13 cellular contexts compared by ENCODE assay signal in the genomic region with DNA sequence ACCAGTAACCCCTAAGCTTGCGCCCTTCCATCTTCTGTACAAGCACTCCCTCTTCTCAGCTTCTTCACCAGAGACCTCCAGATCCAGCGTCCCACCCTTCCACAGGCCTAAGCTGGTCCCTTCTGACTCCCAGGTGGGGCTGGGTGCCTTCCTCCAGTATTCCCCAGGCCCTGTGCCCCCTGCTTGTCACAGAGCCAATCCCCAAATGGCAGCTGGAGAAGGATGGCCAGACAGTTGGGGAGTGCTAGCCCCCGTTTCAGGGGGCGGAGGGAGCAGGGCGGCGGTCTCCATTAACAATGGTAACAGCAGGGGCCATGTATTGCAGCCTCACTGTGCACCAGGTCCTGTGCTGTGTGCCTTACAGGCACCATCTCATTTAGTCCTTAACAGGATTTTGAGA.
DNase-seq lines count a peak whose midpoint lies in the region; ATAC-seq, FAIRE-seq and TF ChIP-seq lines count a peak whose summit lies in the region.
"Had no signal": no experiment of that assay in that cellular context is flagged by ENCODE, and none has a peak within 500 bp of the region (broad histone marks: within the 10 kb centered on the region; RNA-seq: fewer than 3 reads in every experiment).

No MANE protein-coding gene starts in this region.

- H3K36me3 ChIP-seq in OCI-LY3 (replicated peaks; ENCODE audit: low read depth, low read length): peaks cover 3% of the 10 kb centered on the region
- no peaks in the 10 kb centered on the region for H3K36me3 ChIP-seq in H1 (ENCODE audit: control insufficient read depth in 2 of 4, insufficient read depth in 4 of 4, low read length in 3 of 4)
- no peaks in the 10 kb centered on the region for H3K36me3 ChIP-seq in prostate gland
- H3K36me3 ChIP-seq: left lung, Peyer's patch, transverse colon had no signal

- no peak for TF ChIP-seq RAD21 in H1 (IDR thresholded peaks at IDR 0.05 in 1 of 2, conservative IDR thresholded peaks at IDR 0.05 in 1 of 2; ENCODE audit: low read depth in 2 of 2, low read length in 2 of 2)

- H2BK5ac ChIP-seq in H1 (ENCODE audit: low read depth, low read length): 0 out of 2 replicates have a peak overlapping the region, but pooled peaks have one; percentile 24

- H3K27ac ChIP-seq in OCI-LY3 (ENCODE audit: low read length) (peak overlapping the region; percentile 78), H1 (ENCODE audit: low read depth, low read length) (no peak overlapping the region), prostate gland (no peak overlapping the region)
- H3K27ac ChIP-seq: left lung had no signal

- H3K9me3 ChIP-seq in OCI-LY3 (ENCODE audit: insufficient read depth, low read length) (peaks cover 2% of the 10 kb centered on the region), H1 (ENCODE audit: insufficient read depth in 2 of 2, low read depth in 1 of 2, low read length in 1 of 2) (no peaks in the 10 kb centered on the region), prostate gland (no peaks in the 10 kb centered on the region)
- H3K9me3 ChIP-seq: Peyer's patch, transverse colon had no signal

- H3K27me3 ChIP-seq in OCI-LY3 (ENCODE audit: low read depth, low read length) (no peaks in the 10 kb centered on the region), H1 (replicated peaks in 1 of 4; ENCODE audit: control insufficient read depth in 3 of 4, extremely low read depth in 1 of 4, insufficient read depth in 3 of 4, low read length in 3 of 4) (no peaks in the 10 kb centered on the region), prostate gland (replicated peaks; ENCODE audit: insufficient read depth) (no peaks in the 10 kb centered on the region)
- H3K27me3 ChIP-seq: left lung, Peyer's patch, transverse colon had no signal

- intact Hi-C loops in prostate gland (cut with DNase I): no loop called here

- H3K18ac ChIP-seq in H1 (ENCODE audit: extremely low read depth, low read length): no peak overlapping the region

- peak; percentile 58 for DNase-seq in activated effector memory CD4-positive, alpha-beta T cell treated with anti-CD3 and anti-CD28 coated beads, Interleukin-2, amount 50 U/mL, for 16 hours
- no peak for DNase-seq in activated effector memory CD4-positive, alpha-beta T cell treated with Interleukin-2 at 50 U/mL for 16 hours
- DNase-seq in H1 (ENCODE audit: low read depth in 1 of 2, low spot score in 2 of 2) (no peak), mucosa of gallbladder (ENCODE audit: low spot score) (no peak), prostate gland (ENCODE audit: low spot score) (no peak), NCI-H1930 (lab: John Stamatoyannopoulos, UW) (no peak)
- DNase-seq in stimulated activated naive CD8-positive, alpha-beta T cell treated with anti-CD3 and anti-CD28 coated beads, Interleukin-15, amount 100 ng/mL, for 72 hours: no peak
- DNase-seq: activated CD4-positive, CD25-positive, alpha-beta regulatory T cell; left lung; NCI-H187 treated with DMSO at 0.1 percent for 48 hours; Peyer's patch; transverse colon had no signal

- H4K20me1 ChIP-seq in OCI-LY3 (ENCODE audit: insufficient read depth, low read length) (no peaks in the 10 kb centered on the region), H1 (replicated peaks in 1 of 2; ENCODE audit: control insufficient read depth in 1 of 2, insufficient read depth in 2 of 2, low read length in 2 of 2) (no peaks in the 10 kb centered on the region)

- no peak overlapping the region for H4K91ac ChIP-seq in H1 (replicated peaks; ENCODE audit: insufficient read length, low read length)

- H3K79me2 ChIP-seq in OCI-LY3 (ENCODE audit: low read length): no peaks in the 10 kb centered on the region
- no peaks in the 10 kb centered on the region for H3K79me2 ChIP-seq in H1 (ENCODE audit: control insufficient read depth in 1 of 2, insufficient read depth in 2 of 2, low read length in 2 of 2)

- H3K14ac ChIP-seq in H1 (ENCODE audit: insufficient read length): no peak overlapping the region

- CTCF ChIA-PET in H1 (lab: Charles Lee; ENCODE audit: partially characterized antibody): interaction anchor here (0.8 to 1.9 kb wide), 5 partner anchors 9 to 43 kb away, joined by 3 to 8 read pairs (median 5); no protein-coding TSS in a partner anchor

- H3K4me3 Mint-ChIP-seq in stimulated activated naive CD8-positive, alpha-beta T cell treated with anti-CD3 and anti-CD28 coated beads, Interleukin-15, amount 100 ng/mL, for 72 hours: no peak overlapping the region

- TF ChIP-seq CTCF in OCI-LY3 (IDR thresholded peaks at IDR 0.05; ENCODE audit: low read depth, low read length): no peak
- no peak for TF ChIP-seq CTCF in H1 (IDR thresholded peaks at IDR 0.05; ENCODE audit: control extremely low read depth in 1 of 3, insufficient read depth in 1 of 3, low read depth in 1 of 3, low read length in 3 of 3)
- no peak for TF ChIP-seq CTCF in prostate gland (IDR thresholded peaks at IDR 0.05)

- TF ChIP-seq POLR2A in H1 (IDR thresholded peaks at IDR 0.05; ENCODE audit: control extremely low read depth in 1 of 2, low read depth in 2 of 2, low read length in 2 of 2): no peak
- TF ChIP-seq POLR2A in prostate gland (IDR thresholded peaks at IDR 0.05): no peak

- FAIRE-seq in H1 (lab: Jason Lieb, UNC): no peak

- H3K4me3 ChIP-seq in OCI-LY3 (ENCODE audit: low read length) (no peak overlapping the region; the same call in 1 of the 2 replicates), H1 (ENCODE audit: extremely low read depth in 1 of 4, insufficient read depth in 2 of 4, low read depth in 3 of 4, low read length in 4 of 4) (no peak overlapping the region), prostate gland (no peak overlapping the region)
- H3K4me3 ChIP-seq: left lung, Peyer's patch, transverse colon had no signal

- no peaks in the 10 kb centered on the region for H3K27me3 Mint-ChIP-seq in stimulated activated naive CD8-positive, alpha-beta T cell treated with anti-CD3 and anti-CD28 coated beads, Interleukin-15, amount 100 ng/mL, for 72 hours

- 85% methylated on average over 6 of the region's 6 CpGs; no CpG with 5 or more reads in 1 of the 2 experiments for WGBS in H1 (ENCODE audit: extremely low coverage in 1 of 2, insufficient coverage in 1 of 2, insufficient read length in 1 of 2, insufficient replicate concordance in 2 of 2, low coverage in 1 of 2, low lambda C conversion rate in 2 of 2, missing lambda C conversion rate in 1 of 2), 2 experiments
- 89% methylated on average over 6 of the region's 6 CpGs for WGBS in prostate gland

- H3K9ac ChIP-seq in OCI-LY3 (ENCODE audit: low read length) (peak overlapping the region; percentile 38; the same call in 1 of the 2 replicates), H1 (replicated peaks in 1 of 4; ENCODE audit: extremely low read depth in 1 of 4, low read depth in 3 of 4, low read length in 3 of 4) (no peak overlapping the region)

- H3K79me1 ChIP-seq in H1 (ENCODE audit: low read depth, low read length): no peaks in the 10 kb centered on the region

- ATAC-seq in stimulated activated naive CD8-positive, alpha-beta T cell treated with anti-CD3 and anti-CD28 coated beads, Interleukin-15, amount 100 ng/mL, for 72 hours: peak; percentile 38

- H3K4me1 ChIP-seq in OCI-LY3 (ENCODE audit: low read length): peaks cover 25% of the 10 kb centered on the region
- peaks cover 0 to 7% (median 3%) of the 10 kb centered on the region in 4 experiments; a peak in 3 of 7 replicates for H3K4me1 ChIP-seq in H1 (replicated peaks in 1 of 4; ENCODE audit: control insufficient read depth in 3 of 4, insufficient read depth in 4 of 4, low read length in 3 of 4)
- no peaks in the 10 kb centered on the region for H3K4me1 ChIP-seq in prostate gland (replicated peaks)

- no peak overlapping the region for H2BK20ac ChIP-seq in H1 (ENCODE audit: low read length)

- no peaks in the 10 kb centered on the region for H3K23me2 ChIP-seq in H1 (ENCODE audit: low read depth, low read length)

- peak overlapping the region; percentile 65 to 87 for H3K27ac Mint-ChIP-seq in stimulated activated naive CD8-positive, alpha-beta T cell treated with anti-CD3 and anti-CD28 coated beads, Interleukin-15, amount 100 ng/mL, for 72 hours

- no peak for TF ChIP-seq EP300 in H1 (IDR thresholded peaks at IDR 0.05; ENCODE audit: borderline replicate concordance in 1 of 2, low read depth in 2 of 2, low read length in 2 of 2)

- H2BK15ac ChIP-seq in H1 (ENCODE audit: low read length): no peak overlapping the region

- no peak overlapping the region for H2AFZ ChIP-seq in OCI-LY3 (ENCODE audit: low read depth, low read length)
- H2AFZ ChIP-seq in H1 (ENCODE audit: low read length): no peak overlapping the region

- H3K56ac ChIP-seq in H1 (replicated peaks; ENCODE audit: insufficient read length, low read depth, low read length): no peak overlapping the region

- peak overlapping the region; percentile 38 for H3K4me2 ChIP-seq in OCI-LY3 (ENCODE audit: low read length)
- H3K4me2 ChIP-seq in H1 (ENCODE audit: insufficient read depth in 1 of 2, low read depth in 2 of 2, low read length in 2 of 2): no peak overlapping the region

- POLR2A ChIA-PET in H1 (lab: Charles Lee; ENCODE audit: partially characterized antibody): interaction anchor here (0.7 to 0.9 kb wide), 2 partner anchors 12 to 22 kb away, joined by 4 read pairs; no protein-coding TSS in a partner anchor

- H4K5ac ChIP-seq in H1 (ENCODE audit: insufficient read length, low read depth, low read length): no peak overlapping the region

- no peak overlapping the region for H3K23ac ChIP-seq in H1 (ENCODE audit: insufficient read length)

- 0 out of 2 replicates have a peak overlapping the region, but pooled peaks have one; percentile 24 for H2AK5ac ChIP-seq in H1 (ENCODE audit: low read depth, low read length)

- peak overlapping the region; percentile 16; the same call in 1 of the 2 replicates for H4K8ac ChIP-seq in H1 (ENCODE audit: extremely low read depth, insufficient read depth, low read length)

- no peak overlapping the region for H2BK12ac ChIP-seq in H1 (ENCODE audit: low read depth, low read length)

- peaks cover 2 to 9% of the 10 kb centered on the region in 2 donors for H3K9me3 Mint-ChIP-seq in stimulated activated naive CD8-positive, alpha-beta T cell treated with anti-CD3 and anti-CD28 coated beads, Interleukin-15, amount 100 ng/mL, for 72 hours

- H2BK120ac ChIP-seq in H1 (replicated peaks; ENCODE audit: low read depth, low read length): no peak overlapping the region

- H3K4me1 Mint-ChIP-seq in stimulated activated naive CD8-positive, alpha-beta T cell treated with anti-CD3 and anti-CD28 coated beads, Interleukin-15, amount 100 ng/mL, for 72 hours: peaks cover 51% of the 10 kb centered on the region

- H3K4ac ChIP-seq in H1 (replicated peaks; ENCODE audit: insufficient read length, low read depth, low read length): no peak overlapping the region

TF ChIP-seq in H1, 55 proteins besides CTCF, POLR2A, EP300 and RAD21 (continues in another document):
- TF ChIP-seq TAF1 (IDR thresholded peaks at IDR 0.05; ENCODE audit: low read depth, low read length) (no peak), BCL11A (IDR thresholded peaks at IDR 0.05; ENCODE audit: low read depth in 2 of 2, low read length in 2 of 2) (no peak)
- TF ChIP-seq, protein P1, sequence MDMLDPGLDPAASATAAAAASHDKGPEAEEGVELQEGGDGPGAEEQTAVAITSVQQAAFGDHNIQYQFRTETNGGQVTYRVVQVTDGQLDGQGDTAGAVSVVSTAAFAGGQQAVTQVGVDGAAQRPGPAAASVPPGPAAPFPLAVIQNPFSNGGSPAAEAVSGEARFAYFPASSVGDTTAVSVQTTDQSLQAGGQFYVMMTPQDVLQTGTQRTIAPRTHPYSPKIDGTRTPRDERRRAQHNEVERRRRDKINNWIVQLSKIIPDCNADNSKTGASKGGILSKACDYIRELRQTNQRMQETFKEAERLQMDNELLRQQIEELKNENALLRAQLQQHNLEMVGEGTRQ (IDR thresholded peaks at IDR 0.05; ENCODE audit: low read length): no peak
